27 cellular contexts compared by ENCODE assay signal in genomic region chr2:126707941-126708340, GRCh38. TPM values are rescaled to one million over a fixed set of nuclear protein-coding genes. Genes with fewer than 3 reads are reported as not detected.
"Had no signal": no experiment of that assay in that cellular context is flagged by ENCODE, and none has a peak within 500 bp of the region (broad histone marks: within the 10 kb centered on the region; RNA-seq: fewer than 3 reads in every experiment).

No MANE protein-coding gene starts in this region.

- H3K27ac Mint-ChIP-seq: activated CD4-positive, alpha-beta memory T cell treated with anti-CD3 and anti-CD28 coated beads, Interleukin-2, amount 10 ng/mL, durations not matched to agents 7 days and 5 days; activated CD4-positive, alpha-beta T cell treated with anti-CD3 and anti-CD28 coated beads for 36 hours; activated naive CD4-positive, alpha-beta T cell treated with anti-CD3 and anti-CD28 coated beads, Interleukin-2, amount 10 ng/mL, durations not matched to agents 7 days and 5 days; activated naive CD8-positive, alpha-beta T cell treated with anti-CD3 and anti-CD28 coated beads, Interleukin-2, amount 10 ng/mL, durations not matched to agents 7 days and 5 days; activated T-helper 17 cell treated with anti-CD3 and anti-CD28 coated beads, Interleukin-2, amount 50 U/mL, for 72 hours had no signal

- H3K4me1 ChIP-seq: adrenal gland, SJCRH30 had no signal

- H3K27ac ChIP-seq: adrenal gland, KMS-11, SJCRH30, VCaP had no signal

- H3K4me2 ChIP-seq: KMS-11, SK-N-SH had no signal

- H3K4me1 Mint-ChIP-seq: activated CD4-positive, alpha-beta memory T cell treated with anti-CD3 and anti-CD28 coated beads, Interleukin-2, amount 10 ng/mL, durations not matched to agents 7 days and 5 days; activated CD4-positive, alpha-beta T cell treated with anti-CD3 and anti-CD28 coated beads for 36 hours; activated naive CD4-positive, alpha-beta T cell treated with anti-CD3 and anti-CD28 coated beads, Interleukin-2, amount 10 ng/mL, durations not matched to agents 7 days and 5 days; activated naive CD8-positive, alpha-beta T cell treated with anti-CD3 and anti-CD28 coated beads, Interleukin-2, amount 10 ng/mL, durations not matched to agents 7 days and 5 days; activated T-helper 17 cell treated with anti-CD3 and anti-CD28 coated beads, Interleukin-2, amount 50 U/mL, for 72 hours had no signal

- H3K9ac ChIP-seq: KMS-11, SK-N-SH had no signal

- H3K4me3 Mint-ChIP-seq: activated CD4-positive, alpha-beta memory T cell treated with anti-CD3 and anti-CD28 coated beads, Interleukin-2, amount 10 ng/mL, durations not matched to agents 7 days and 5 days; activated CD4-positive, alpha-beta T cell treated with anti-CD3 and anti-CD28 coated beads for 36 hours; activated naive CD4-positive, alpha-beta T cell treated with anti-CD3 and anti-CD28 coated beads, Interleukin-2, amount 10 ng/mL, durations not matched to agents 7 days and 5 days; activated naive CD8-positive, alpha-beta T cell treated with anti-CD3 and anti-CD28 coated beads, Interleukin-2, amount 10 ng/mL, durations not matched to agents 7 days and 5 days; activated T-helper 17 cell treated with anti-CD3 and anti-CD28 coated beads, Interleukin-2, amount 50 U/mL, for 72 hours had no signal

- H3K9me3 Mint-ChIP-seq: activated CD4-positive, alpha-beta memory T cell treated with anti-CD3 and anti-CD28 coated beads, Interleukin-2, amount 10 ng/mL, durations not matched to agents 7 days and 5 days; activated naive CD4-positive, alpha-beta T cell treated with anti-CD3 and anti-CD28 coated beads, Interleukin-2, amount 10 ng/mL, durations not matched to agents 7 days and 5 days; activated naive CD8-positive, alpha-beta T cell treated with anti-CD3 and anti-CD28 coated beads, Interleukin-2, amount 10 ng/mL, durations not matched to agents 7 days and 5 days; activated T-helper 17 cell treated with anti-CD3 and anti-CD28 coated beads, Interleukin-2, amount 50 U/mL, for 72 hours had no signal

- DNase-seq: activated CD4-positive, alpha-beta memory T cell treated with anti-CD3 and anti-CD28 coated beads, Interleukin-2, amount 10 ng/mL, durations not matched to agents 7 days and 5 days; activated CD4-positive, alpha-beta T cell treated with anti-CD3 and anti-CD28 coated beads for 36 hours; activated CD4-positive, alpha-beta T cell treated with anti-CD3 and anti-CD28 coated beads, Interleukin-2, amount 50 U/mL, for 1 hour; activated gamma-delta T cell treated with Interleukin-2 at 50 U/mL for 16 hours; activated naive CD4-positive, alpha-beta T cell treated with anti-CD3 and anti-CD28 coated beads, Interleukin-2, amount 10 ng/mL, durations not matched to agents 7 days and 5 days; activated naive CD8-positive, alpha-beta T cell treated with anti-CD3 and anti-CD28 coated beads, Interleukin-2, amount 10 ng/mL, durations not matched to agents 7 days and 5 days; activated T-cell treated with anti-CD3 and anti-CD28 coated beads for 4 hours; activated T-cell treated with anti-CD3 and anti-CD28 coated beads, Interleukin-2, amount 50 U/mL, for 48 hours; anterior cingulate cortex; cerebellar nuclear complex; MG63; MV-4-11; NCI-H1092 treated with DMSO at 0.1 percent for 48 hours; NCI-H1417 treated with DMSO at 0.1 percent for 48 hours; NCI-H1694 treated with DMSO at 0.1 percent for 48 hours; NCI-H2081; NCI-H446; NCI-H524; OCI-M1; RPMI8226; SJCRH30; SK-N-SH; T-helper 1 cell had no signal

- H3K36me3 Mint-ChIP-seq: activated naive CD4-positive, alpha-beta T cell treated with anti-CD3 and anti-CD28 coated beads, Interleukin-2, amount 10 ng/mL, durations not matched to agents 7 days and 5 days; activated naive CD8-positive, alpha-beta T cell treated with anti-CD3 and anti-CD28 coated beads, Interleukin-2, amount 10 ng/mL, durations not matched to agents 7 days and 5 days had no signal

- H3K27me3 ChIP-seq: adrenal gland, MG63, SJCRH30 had no signal

- H3K4me3 ChIP-seq: adrenal gland, MG63, SJCRH30 had no signal

- H3K9me3 ChIP-seq: adrenal gland, MG63, SJCRH30, SK-N-SH had no signal

- H3K36me3 ChIP-seq: adrenal gland, MG63, SJCRH30 had no signal

- H3K27me3 Mint-ChIP-seq: activated CD4-positive, alpha-beta T cell treated with anti-CD3 and anti-CD28 coated beads for 36 hours; activated naive CD8-positive, alpha-beta T cell treated with anti-CD3 and anti-CD28 coated beads, Interleukin-2, amount 10 ng/mL, durations not matched to agents 7 days and 5 days; activated T-helper 17 cell treated with anti-CD3 and anti-CD28 coated beads, Interleukin-2, amount 50 U/mL, for 72 hours had no signal

RNA-seq across cellular contexts. Expression of gene GYPC, which starts 52.0 kb away (rescaled TPM):
- polyA plus RNA-seq: SK-N-SH had no signal
